24 cellular contexts compared by ENCODE assay signal in genomic region chr20:63125893-63126601, GRCh38.
DNase-seq lines count a peak whose midpoint lies in the region; ATAC-seq and TF ChIP-seq lines count a peak whose summit lies in the region.
"Had no signal": no experiment of that assay in that cellular context is flagged by ENCODE, and none has a peak within 500 bp of the region (broad histone marks: within the 10 kb centered on the region; RNA-seq: fewer than 3 reads in every experiment).

No MANE protein-coding gene starts in this region.

- H3K4me1 Mint-ChIP-seq in GM23338: peaks cover 17% of the 10 kb centered on the region
- H3K4me1 Mint-ChIP-seq: activated CD4-positive, alpha-beta T cell treated with anti-CD3 and anti-CD28 coated beads, Interleukin-2, amount 10 ng/mL, durations not matched to agents 7 days and 5 days; CD4-positive, alpha-beta memory T cell; stimulated activated naive B cell treated with anti-CD40 and anti-IgM and Interleukin-4, amounts not matched to agents 10 μg/mL and 1 μg/mL and 100 μg/mL, for 72 hours had no signal

- H3K9ac ChIP-seq in NT2/D1 (ENCODE audit: insufficient read length, low read depth): peak overlapping the region; percentile 32
- H3K9ac ChIP-seq: neural progenitor cell had no signal

- no peaks in the 10 kb centered on the region for H3K79me2 ChIP-seq in GM23338 (replicated peaks; ENCODE audit: insufficient read depth)

- H3K9me3 Mint-ChIP-seq in GM23338: no peaks in the 10 kb centered on the region; the same call in 1 of the 3 replicates
- H3K9me3 Mint-ChIP-seq: activated CD4-positive, alpha-beta T cell treated with anti-CD3 and anti-CD28 coated beads, Interleukin-2, amount 10 ng/mL, durations not matched to agents 7 days and 5 days; activated T-helper 2 cell treated with anti-CD3 and anti-CD28 coated beads, Interferon-gamma antibody, Interleukin-2, Interleukin-4, amounts not matched to agents 10 μg/mL and 5 μg/mL and 100 μg/mL, durations not matched to agents 14 hours and 24 hours and 36 hours; CD4-positive, alpha-beta memory T cell; dendritic cell treated with granulocyte-macrophage colony-stimulating factor and Interleukin-4, amounts not matched to agents 40 ng/mL and 50 ng/mL, for 4 days; neural progenitor cell; stimulated activated naive B cell treated with anti-CD40 and anti-IgM and Interleukin-4, amounts not matched to agents 10 μg/mL and 1 μg/mL and 100 μg/mL, for 72 hours; T-helper 1 cell treated with Interleukin-12 subunit alpha and Interleukin-12 subunit beta and Interleukin-4 antibody, amounts not matched to agents 30 μg/mL and 1 μg/mL, for 36 hours had no signal

- H3K27me3 ChIP-seq in GM23338 (ENCODE audit: insufficient read depth) (no peaks in the 10 kb centered on the region), NT2/D1 (ENCODE audit: insufficient read depth, insufficient read length) (peaks cover 3% of the 10 kb centered on the region)
- H3K27me3 ChIP-seq: testis had no signal

- intact Hi-C loops in left cardiac atrium (cut with DNase I): no loop called here

- H3K27ac Mint-ChIP-seq in GM23338: peak overlapping the region; percentile 78
- H3K27ac Mint-ChIP-seq: activated CD4-positive, alpha-beta T cell treated with anti-CD3 and anti-CD28 coated beads, Interleukin-2, amount 10 ng/mL, durations not matched to agents 7 days and 5 days; activated T-helper 2 cell treated with anti-CD3 and anti-CD28 coated beads, Interferon-gamma antibody, Interleukin-2, Interleukin-4, amounts not matched to agents 10 μg/mL and 5 μg/mL and 100 μg/mL, durations not matched to agents 14 hours and 24 hours and 36 hours; CD4-positive, alpha-beta memory T cell; dendritic cell treated with granulocyte-macrophage colony-stimulating factor and Interleukin-4, amounts not matched to agents 40 ng/mL and 50 ng/mL, for 4 days; neural progenitor cell; stimulated activated naive B cell treated with anti-CD40 and anti-IgM and Interleukin-4, amounts not matched to agents 10 μg/mL and 1 μg/mL and 100 μg/mL, for 72 hours; T-helper 1 cell treated with Interleukin-12 subunit alpha and Interleukin-12 subunit beta and Interleukin-4 antibody, amounts not matched to agents 30 μg/mL and 1 μg/mL, for 36 hours had no signal

- H3K4me2 ChIP-seq in GM23338: no peak overlapping the region
- H3K4me2 ChIP-seq: neural progenitor cell, smooth muscle cell had no signal

- H3K9me2 ChIP-seq in GM23338 (ENCODE audit: insufficient read depth): no peaks in the 10 kb centered on the region

- peaks cover 14% of the 10 kb centered on the region; the same call in 1 of the 2 replicates for H3K9me3 ChIP-seq in NT2/D1 (ENCODE audit: insufficient read depth, low read length)
- H3K9me3 ChIP-seq: prostate gland, testis had no signal

- ATAC-seq in GM23338: no peak
- ATAC-seq in left cardiac atrium: no peak
- no peak for ATAC-seq in GM21717 (IDR thresholded peaks at IDR 0.05; ENCODE audit: unreplicated experiment)
- ATAC-seq: left colon; Panc1; stimulated activated naive B cell treated with anti-CD40 and anti-IgM and Interleukin-4, amounts not matched to agents 10 μg/mL and 1 μg/mL and 100 μg/mL, for 72 hours had no signal

- no peak overlapping the region for H3K4me3 Mint-ChIP-seq in GM23338
- H3K4me3 Mint-ChIP-seq: activated CD4-positive, alpha-beta T cell treated with anti-CD3 and anti-CD28 coated beads, Interleukin-2, amount 10 ng/mL, durations not matched to agents 7 days and 5 days; CD4-positive, alpha-beta memory T cell; dendritic cell treated with granulocyte-macrophage colony-stimulating factor and Interleukin-4, amounts not matched to agents 40 ng/mL and 50 ng/mL, for 4 days; neural progenitor cell; stimulated activated naive B cell treated with anti-CD40 and anti-IgM and Interleukin-4, amounts not matched to agents 10 μg/mL and 1 μg/mL and 100 μg/mL, for 72 hours; T-helper 1 cell treated with Interleukin-12 subunit alpha and Interleukin-12 subunit beta and Interleukin-4 antibody, amounts not matched to agents 30 μg/mL and 1 μg/mL, for 36 hours had no signal

- H2AFZ ChIP-seq in GM23338: no peak overlapping the region
- H2AFZ ChIP-seq: neural progenitor cell had no signal

- H4K20me1 ChIP-seq in GM23338 (replicated peaks; ENCODE audit: insufficient read depth): no peaks in the 10 kb centered on the region

- TF ChIP-seq CTCF in GM23338 (conservative IDR thresholded peaks at IDR 0.05; ENCODE audit: low read depth in 2 of 2): no peak

- H3K36me3 Mint-ChIP-seq in GM23338 (ENCODE audit: low read depth): no peaks in the 10 kb centered on the region
- H3K36me3 Mint-ChIP-seq: CD4-positive, alpha-beta memory T cell; neural progenitor cell; stimulated activated naive B cell treated with anti-CD40 and anti-IgM and Interleukin-4, amounts not matched to agents 10 μg/mL and 1 μg/mL and 100 μg/mL, for 72 hours had no signal

- H3K4me3 ChIP-seq in GM23338: no peak overlapping the region
- H3K4me3 ChIP-seq in NT2/D1 (ENCODE audit: insufficient read length, low read depth): no peak overlapping the region
- H3K4me3 ChIP-seq: neural progenitor cell, prostate gland, smooth muscle cell, testis had no signal

- H3F3A ChIP-seq in GM23338 (replicated peaks; ENCODE audit: low read depth): no peaks in the 10 kb centered on the region

- DNase-seq in GM23338 (ENCODE audit: low spot score) (no peak), NT2/D1 (ENCODE audit: low read depth, low spot score) (no peak), left cardiac atrium (peak; percentile 6), retina (peak; percentile 49), GF-D8 (lab: John Stamatoyannopoulos, UW) (no peak), NCI-H2081 treated with DMSO at 0.1 percent for 48 hours (lab: John Stamatoyannopoulos, UW) (no peak), NCI-H82 treated with DMSO at 0.1 percent for 48 hours (lab: John Stamatoyannopoulos, UW; ENCODE audit: unreplicated experiment) (no peak)
- DNase-seq: activated CD4-positive, alpha-beta T cell treated with anti-CD3 and anti-CD28 coated beads, Interleukin-2, amount 10 ng/mL, durations not matched to agents 7 days and 5 days; CD4-positive, alpha-beta memory T cell; DMS 273 treated with DMSO at 0.1 percent for 48 hours; NCI-H1092 treated with DMSO at 0.1 percent for 48 hours; NCI-H2081; stimulated activated CD4-positive, alpha-beta T cell treated with anti-CD3 and anti-CD28 coated beads, Interleukin-2, amount 100 ng/mL, for 48 hours; stimulated activated naive B cell treated with anti-CD40 and anti-IgM and Interleukin-4, amounts not matched to agents 10 μg/mL and 1 μg/mL and 100 μg/mL, for 72 hours; testis had no signal

- H3K4me1 ChIP-seq in GM23338 (ENCODE audit: insufficient read depth) (peaks cover 8% of the 10 kb centered on the region; the same call in 1 of the 2 replicates), NT2/D1 (ENCODE audit: insufficient read depth, insufficient read length) (peaks cover 4% of the 10 kb centered on the region)
- H3K4me1 ChIP-seq: prostate gland, testis had no signal

- H3K27ac ChIP-seq in GM23338 (ENCODE audit: low read depth): no peak overlapping the region
- H3K27ac ChIP-seq: neural progenitor cell, prostate gland, testis had no signal

- no peaks in the 10 kb centered on the region for H3K36me3 ChIP-seq in GM23338 (ENCODE audit: insufficient read depth)
- no peaks in the 10 kb centered on the region for H3K36me3 ChIP-seq in NT2/D1 (ENCODE audit: insufficient read depth, insufficient read length, low read length)
- H3K36me3 ChIP-seq: neural progenitor cell, prostate gland had no signal

- peaks cover 10% of the 10 kb centered on the region for H3K27me3 Mint-ChIP-seq in GM23338 (ENCODE audit: insufficient read depth, low read depth, poor library complexity)

TF ChIP-seq in GM23338, 12 proteins besides CTCF, POLR2A, EP300 and RAD21:
- TF ChIP-seq ETS1 (IDR thresholded peaks at IDR 0.05): no peak
- no peak for TF ChIP-seq EZH2phosphoT487 (IDR thresholded peaks at IDR 0.05; ENCODE audit: unreplicated experiment)
- TF ChIP-seq STAT1 (IDR thresholded peaks at IDR 0.05; ENCODE audit: unreplicated experiment): no peak
- no peak for TF ChIP-seq NANOG (IDR thresholded peaks at IDR 0.05; ENCODE audit: borderline replicate concordance)
- TF ChIP-seq ZNF331 (CRISPR knock-in tag; IDR thresholded peaks at IDR 0.05; ENCODE audit: low read depth): no peak
TF ChIP-seq in GM23338: peak in this region for 0.

Comparison
In these comparisons a context has a peak if more than half of its experiments do, and no peak if none do; other contexts are left out.
1. DNase-seq: peak in left cardiac atrium (single experiment) and retina (single experiment); none in GM23338 (single experiment), NT2/D1 (single experiment), GF-D8 (single experiment), NCI-H2081 treated with DMSO at 0.1 percent for 48 hours (single experiment) and NCI-H82 treated with DMSO at 0.1 percent for 48 hours (single experiment).